In genomic region chr11:63991558-63991957, GRCh38 we compare ENCODE assay signal across 1 cellular context.
TF ChIP-seq lines count a peak whose summit lies in the region.

No MANE protein-coding gene starts in this region.

TF ChIP-seq in A549, 52 proteins besides CTCF, POLR2A, EP300 and RAD21:
- TF ChIP-seq REST (IDR thresholded peaks at IDR 0.05) (peak; percentile 43; the same call in 1 of the 2 replicates), HDAC2 (IDR thresholded peaks at IDR 0.05) (no peak)
